In genomic region chr20:50959543-50960126, GRCh38 we compare ENCODE assay signal across 8 cellular contexts. TPM values are rescaled to one million over a fixed set of nuclear protein-coding genes. Genes with fewer than 3 reads are reported as not detected.
DNase-seq lines count a peak whose midpoint lies in the region; ATAC-seq and TF ChIP-seq lines count a peak whose summit lies in the region.

No MANE protein-coding gene starts in this region.

- H3K27me3 ChIP-seq in DOHH2 (ENCODE audit: control insufficient read depth, low read length) = no peaks in the 10 kb centered on the region
- H3K27me3 ChIP-seq in SJCRH30 = no peaks in the 10 kb centered on the region
- H3K27me3 ChIP-seq in fibroblast of lung (ENCODE audit: control insufficient read depth, insufficient read depth, low read length) = no peaks in the 10 kb centered on the region

- H3K4me1 Mint-ChIP-seq in progenitor cell of endocrine pancreas (ENCODE audit: low read depth) = peaks cover 26% of the 10 kb centered on the region

- peak overlapping the region; percentile 99 for H3K4me3 Mint-ChIP-seq in progenitor cell of endocrine pancreas (ENCODE audit: low read depth)

- H3K27ac ChIP-seq in DOHH2 (ENCODE audit: low read depth, low read length) (no peak overlapping the region), SJCRH30 (peak overlapping the region; percentile 98; the same call in 1 of the 2 replicates), fibroblast of lung (ENCODE audit: insufficient read depth, low read length) (peak overlapping the region; percentile 93)

- no peak for DNase-seq in SJCRH30
- no peak for DNase-seq in fibroblast of lung (ENCODE audit: low read depth in 2 of 2)
- no peak for DNase-seq in progenitor cell of endocrine pancreas (ENCODE audit: low spot score, unreplicated experiment)
- no peak for DNase-seq in amniotic stem cell (lab: John Stamatoyannopoulos, UW)
- DNase-seq in SKM-1 treated with dmso at 0.1 percent for 144 hours (lab: John Stamatoyannopoulos, UW; ENCODE audit: unreplicated experiment) = no peak

- H3K36me3 ChIP-seq in DOHH2 (ENCODE audit: control insufficient read depth, low read length) = peaks cover 52% of the 10 kb centered on the region
- peaks cover 14% of the 10 kb centered on the region for H3K36me3 ChIP-seq in SJCRH30
- no peaks in the 10 kb centered on the region for H3K36me3 ChIP-seq in fibroblast of lung (ENCODE audit: control insufficient read depth, insufficient read depth, low read length)

- H3K9me3 Mint-ChIP-seq in progenitor cell of endocrine pancreas (ENCODE audit: low read depth) = peaks cover 3% of the 10 kb centered on the region

- H3K4me3 ChIP-seq in DOHH2 (ENCODE audit: low read length) (peak overlapping the region; percentile 97), SJCRH30 (peak overlapping the region; percentile 91), fibroblast of lung (replicated peaks in 1 of 4; ENCODE audit: control extremely low read depth in 1 of 4, insufficient read depth in 1 of 4, low read depth in 3 of 4, low read length in 4 of 4) (peak overlapping the region; percentile 55 to 97 (median 84))

- peak overlapping the region; percentile 97 for H3K9ac ChIP-seq in fibroblast of lung (ENCODE audit: insufficient read depth, low read length)

- H3K9me3 ChIP-seq in DOHH2 (ENCODE audit: control insufficient read depth, insufficient read depth, low read length) = no peaks in the 10 kb centered on the region
- no peaks in the 10 kb centered on the region for H3K9me3 ChIP-seq in SJCRH30 (replicated peaks)
- H3K9me3 ChIP-seq in fibroblast of lung (ENCODE audit: control insufficient read depth, insufficient read depth, low read depth, low read length) = no peaks in the 10 kb centered on the region

- H3K9me2 ChIP-seq in DOHH2 (replicated peaks; ENCODE audit: control insufficient read depth, low read length) = no peaks in the 10 kb centered on the region

- peaks cover 30% of the 10 kb centered on the region for H3K4me1 ChIP-seq in DOHH2 (ENCODE audit: control insufficient read depth, low read length)
- peaks cover 7% of the 10 kb centered on the region; the same call in 1 of the 2 replicates for H3K4me1 ChIP-seq in SJCRH30
- H3K4me1 ChIP-seq in fibroblast of lung (ENCODE audit: control insufficient read depth, extremely low read depth, insufficient read depth, low read length) = peaks cover 3% of the 10 kb centered on the region

- peak overlapping the region; percentile 100 for H3K27ac Mint-ChIP-seq in progenitor cell of endocrine pancreas

- TF ChIP-seq CTCF in DOHH2 (IDR thresholded peaks at IDR 0.05; ENCODE audit: low read depth, low read length, poor library complexity, severe bottlenecking) (no peak), fibroblast of lung (conservative IDR thresholded peaks at IDR 0.05 in 1 of 2, IDR thresholded peaks at IDR 0.05 in 1 of 2; ENCODE audit: low read depth in 1 of 2, low read length in 2 of 2) (no peak), progenitor cell of endocrine pancreas (IDR thresholded peaks at IDR 0.05; ENCODE audit: unreplicated experiment) (no peak)

- H2AFZ ChIP-seq in fibroblast of lung (ENCODE audit: low read length) = no peak overlapping the region

- H3K36me3 Mint-ChIP-seq in progenitor cell of endocrine pancreas (ENCODE audit: insufficient read depth) = peaks cover 8% of the 10 kb centered on the region

- peaks cover 36% of the 10 kb centered on the region for H4K20me1 ChIP-seq in DOHH2 (ENCODE audit: control insufficient read depth, insufficient read depth, low read depth, low read length)
- H4K20me1 ChIP-seq in fibroblast of lung (ENCODE audit: control insufficient read depth, extremely low read depth, insufficient read depth, low read length) = no peaks in the 10 kb centered on the region

- H3K4me2 ChIP-seq in DOHH2 (ENCODE audit: low read length) (peak overlapping the region; percentile 84), fibroblast of lung (ENCODE audit: extremely low read depth, insufficient read depth, low read length) (peak overlapping the region; percentile 99)

- peaks cover under 1% of the 10 kb centered on the region for H3K27me3 Mint-ChIP-seq in progenitor cell of endocrine pancreas

- ATAC-seq in GM19463 (IDR thresholded peaks at IDR 0.05; ENCODE audit: unreplicated experiment) (no peak), GM18520 (IDR thresholded peaks at IDR 0.05; ENCODE audit: unreplicated experiment) (no peak)

- H3K79me2 ChIP-seq in DOHH2 (ENCODE audit: control insufficient read depth, low read length) = peaks cover 76% of the 10 kb centered on the region
- peaks cover 58% of the 10 kb centered on the region for H3K79me2 ChIP-seq in fibroblast of lung (ENCODE audit: control insufficient read depth, insufficient read depth, low read length)

- H3F3A ChIP-seq in DOHH2 (ENCODE audit: control insufficient read depth, insufficient read depth) = no peaks in the 10 kb centered on the region; the same call in 1 of the 2 replicates

RNA-seq across cellular contexts. Expression of gene MOCS3, which starts 1.0 kb away (rescaled TPM):
- 14.8 and 15.1 TPM in 2 replicates for total RNA-seq in SJCRH30 (2014; rRNA removed; shearing (Covaris generic))
- total RNA-seq in fibroblast of lung (9.2 and 10.1 TPM in 2 replicates), progenitor cell of endocrine pancreas (5.6 and 5.8 TPM in 2 replicates)
- 3.7 and 4.5 TPM in 2 replicates for polyA plus RNA-seq in fibroblast of lung
- 3.3 and 4.0 TPM in 2 replicates for polyA plus RNA-seq in fibroblast of lung (2012)
- polyA minus RNA-seq in fibroblast of lung (ENCODE audit: low replicate concordance) = 5.4 and 7.3 TPM in 2 replicates

RNA-seq across cellular contexts. Expression of gene DPM1, which starts 1.3 kb away (rescaled TPM):
- total RNA-seq in SJCRH30 (2014; rRNA removed; shearing (Covaris generic)) = 153 and 164 TPM in 2 replicates
- total RNA-seq in fibroblast of lung = 53.2 and 60.9 TPM in 2 replicates
- polyA plus RNA-seq in fibroblast of lung = 89.1 and 103 TPM in 2 replicates
- 66.0 and 68.9 TPM in 2 replicates for polyA plus RNA-seq in fibroblast of lung (2012)
- 5.9 and 6.6 TPM in 2 replicates for polyA minus RNA-seq in fibroblast of lung (ENCODE audit: low replicate concordance)
- total RNA-seq in progenitor cell of endocrine pancreas = 41.4 and 43.9 TPM in 2 replicates

RNA-seq across cellular contexts. Expression of gene ADNP, which starts 28.4 kb away (rescaled TPM):
- 43.5 and 47.5 TPM in 2 replicates for total RNA-seq in SJCRH30 (2014; rRNA removed; shearing (Covaris generic))
- 32.1 and 40.0 TPM in 2 replicates for total RNA-seq in fibroblast of lung
- 25.7 and 29.4 TPM in 2 replicates for polyA plus RNA-seq in fibroblast of lung
- 33.8 and 34.1 TPM in 2 replicates for polyA plus RNA-seq in fibroblast of lung (2012)
- 35.2 and 46.4 TPM in 2 replicates for polyA minus RNA-seq in fibroblast of lung (ENCODE audit: low replicate concordance)
- total RNA-seq in progenitor cell of endocrine pancreas = 127 and 144 TPM in 2 replicates
